ENCODE assay signal across 27 cellular contexts in the genomic region with DNA sequence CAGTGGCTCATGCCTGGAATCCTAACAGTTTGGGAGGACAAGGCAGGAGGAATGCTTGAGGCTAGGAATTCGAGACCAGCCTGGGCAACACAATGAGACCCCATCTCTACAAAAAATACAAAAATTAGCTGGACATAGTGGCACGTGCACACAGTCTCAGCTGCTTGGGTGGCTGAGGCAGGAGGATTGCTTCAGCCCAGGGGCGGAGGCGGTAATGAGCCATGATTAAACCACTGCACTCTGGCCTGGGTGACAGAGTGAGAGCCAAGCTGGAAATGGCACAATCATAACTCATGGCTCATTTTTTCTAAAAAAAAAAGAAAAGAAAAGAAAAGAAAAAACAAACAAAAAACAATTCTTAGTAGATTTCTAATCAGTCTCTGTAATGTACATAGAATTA.
"Had no signal": no experiment of that assay in that cellular context is flagged by ENCODE, and none has a peak within 500 bp of the region (broad histone marks: within the 10 kb centered on the region; RNA-seq: fewer than 3 reads in every experiment).

No MANE protein-coding gene starts in this region.

- H3K4me3 Mint-ChIP-seq: activated CD4-positive, alpha-beta T cell treated with anti-CD3 and anti-CD28 coated beads, Interleukin-2, amount 10 ng/mL, durations not matched to agents 7 days and 5 days; activated CD8-positive, alpha-beta T cell treated with anti-CD3 and anti-CD28 coated beads for 36 hours; activated naive CD8-positive, alpha-beta T cell treated with anti-CD3 and anti-CD28 coated beads, Interleukin-2, amount 50 U/mL, for 24 hours; activated T-helper 1 cell treated with anti-CD3 and anti-CD28 coated beads, Interleukin-12 subunit alpha, Interleukin-12 subunit beta, Interleukin-2, Interleukin-4 antibody, amounts not matched to agents 30 ng/mL and 10 ng/mL and 1 ng/mL, durations not matched to agents 14 hours and 24 hours and 36 hours; dendritic cell treated with granulocyte-macrophage colony-stimulating factor and Interleukin-4, amounts not matched to agents 40 ng/mL and 50 ng/mL, for 4 days; mesothelial cell of epicardium; natural killer cell; stimulated activated effector memory CD8-positive, alpha-beta T cell treated with anti-CD3 and anti-CD28 coated beads, Interleukin-12 subunit alpha, Interleukin-12 subunit beta, amount 100 ng/mL, for 72 hours; T-cell had no signal

- H3K4me1 ChIP-seq: body of pancreas, left lung, psoas muscle, right atrium auricular region, stomach, testis, upper lobe of right lung had no signal

- ATAC-seq: activated CD8-positive, alpha-beta T cell treated with anti-CD3 and anti-CD28 coated beads for 36 hours; activated naive CD8-positive, alpha-beta T cell treated with anti-CD3 and anti-CD28 coated beads, Interleukin-2, amount 50 U/mL, for 24 hours; body of pancreas; left lung; natural killer cell; psoas muscle; stimulated activated effector memory CD8-positive, alpha-beta T cell treated with anti-CD3 and anti-CD28 coated beads, Interleukin-12 subunit alpha, Interleukin-12 subunit beta, amount 100 ng/mL, for 72 hours; T-cell; upper lobe of right lung had no signal

- H3K9me3 ChIP-seq: body of pancreas, psoas muscle, right atrium auricular region, testis, upper lobe of right lung had no signal

- H3K9me3 Mint-ChIP-seq: mesothelial cell of epicardium had no signal

- H3K36me3 ChIP-seq: cardiac muscle cell, left lung, right atrium auricular region, stomach, upper lobe of right lung, WERI-Rb-1 had no signal

- DNase-seq: activated CD4-positive, alpha-beta T cell treated with anti-CD3 and anti-CD28 coated beads, Interleukin-2, amount 10 ng/mL, durations not matched to agents 7 days and 5 days; activated CD4-positive, CD25-positive, alpha-beta regulatory T cell treated with anti-CD3 and anti-CD28 coated beads, Interleukin-2, amount 50 U/mL, for 72 hours; activated CD8-positive, alpha-beta T cell treated with anti-CD3 and anti-CD28 coated beads for 36 hours; activated gamma-delta T cell; activated naive CD4-positive, alpha-beta T cell treated with anti-CD3 and anti-CD28 coated beads, Interleukin-2, amount 50 U/mL, for 16 hours; activated naive CD8-positive, alpha-beta T cell treated with anti-CD3 and anti-CD28 coated beads, Interleukin-2, amount 50 U/mL, for 24 hours; anterior cingulate cortex; effector CD4-positive, alpha-beta T cell; erythroblast; glutamatergic neuron; left lung; natural killer cell; psoas muscle; stimulated activated CD4-positive, alpha-beta T cell treated with anti-CD3 and anti-CD28 coated beads, Interleukin-2, amount 100 ng/mL, for 24 hours; stomach; T-cell; testis; upper lobe of right lung; WERI-Rb-1 had no signal

- H3K4me1 Mint-ChIP-seq: activated CD4-positive, alpha-beta T cell treated with anti-CD3 and anti-CD28 coated beads, Interleukin-2, amount 10 ng/mL, durations not matched to agents 7 days and 5 days; activated naive CD8-positive, alpha-beta T cell treated with anti-CD3 and anti-CD28 coated beads, Interleukin-2, amount 50 U/mL, for 24 hours; mesothelial cell of epicardium; natural killer cell; stimulated activated effector memory CD8-positive, alpha-beta T cell treated with anti-CD3 and anti-CD28 coated beads, Interleukin-12 subunit alpha, Interleukin-12 subunit beta, amount 100 ng/mL, for 72 hours; T-cell had no signal

- H3K27ac Mint-ChIP-seq: activated CD4-positive, alpha-beta T cell treated with anti-CD3 and anti-CD28 coated beads, Interleukin-2, amount 10 ng/mL, durations not matched to agents 7 days and 5 days; activated CD8-positive, alpha-beta T cell treated with anti-CD3 and anti-CD28 coated beads for 36 hours; activated naive CD8-positive, alpha-beta T cell treated with anti-CD3 and anti-CD28 coated beads, Interleukin-2, amount 50 U/mL, for 24 hours; activated T-helper 1 cell treated with anti-CD3 and anti-CD28 coated beads, Interleukin-12 subunit alpha, Interleukin-12 subunit beta, Interleukin-2, Interleukin-4 antibody, amounts not matched to agents 30 ng/mL and 10 ng/mL and 1 ng/mL, durations not matched to agents 14 hours and 24 hours and 36 hours; dendritic cell treated with granulocyte-macrophage colony-stimulating factor and Interleukin-4, amounts not matched to agents 40 ng/mL and 50 ng/mL, for 4 days; mesothelial cell of epicardium; natural killer cell; stimulated activated effector memory CD8-positive, alpha-beta T cell treated with anti-CD3 and anti-CD28 coated beads, Interleukin-12 subunit alpha, Interleukin-12 subunit beta, amount 100 ng/mL, for 72 hours; T-cell had no signal

- H3K27ac ChIP-seq: body of pancreas, cardiac muscle cell, left lung, psoas muscle, right atrium auricular region, skin epidermis, stomach, testis, upper lobe of right lung, WERI-Rb-1 had no signal

- H3K27me3 Mint-ChIP-seq: activated CD4-positive, alpha-beta T cell treated with anti-CD3 and anti-CD28 coated beads, Interleukin-2, amount 10 ng/mL, durations not matched to agents 7 days and 5 days; activated CD8-positive, alpha-beta T cell treated with anti-CD3 and anti-CD28 coated beads for 36 hours; activated naive CD8-positive, alpha-beta T cell treated with anti-CD3 and anti-CD28 coated beads, Interleukin-2, amount 50 U/mL, for 24 hours; dendritic cell treated with granulocyte-macrophage colony-stimulating factor and Interleukin-4, amounts not matched to agents 40 ng/mL and 50 ng/mL, for 4 days; T-cell had no signal

- H3K27me3 ChIP-seq: body of pancreas, cardiac muscle cell, left lung, right atrium auricular region, stomach, testis, upper lobe of right lung had no signal

- H3K36me3 Mint-ChIP-seq: mesothelial cell of epicardium; stimulated activated effector memory CD8-positive, alpha-beta T cell treated with anti-CD3 and anti-CD28 coated beads, Interleukin-12 subunit alpha, Interleukin-12 subunit beta, amount 100 ng/mL, for 72 hours; T-cell had no signal

- H3K4me3 ChIP-seq: body of pancreas, cardiac muscle cell, left lung, psoas muscle, right atrium auricular region, skin epidermis, stomach, testis, upper lobe of right lung had no signal
